ENCODE assay signal across 2 cellular contexts in the genomic region with DNA sequence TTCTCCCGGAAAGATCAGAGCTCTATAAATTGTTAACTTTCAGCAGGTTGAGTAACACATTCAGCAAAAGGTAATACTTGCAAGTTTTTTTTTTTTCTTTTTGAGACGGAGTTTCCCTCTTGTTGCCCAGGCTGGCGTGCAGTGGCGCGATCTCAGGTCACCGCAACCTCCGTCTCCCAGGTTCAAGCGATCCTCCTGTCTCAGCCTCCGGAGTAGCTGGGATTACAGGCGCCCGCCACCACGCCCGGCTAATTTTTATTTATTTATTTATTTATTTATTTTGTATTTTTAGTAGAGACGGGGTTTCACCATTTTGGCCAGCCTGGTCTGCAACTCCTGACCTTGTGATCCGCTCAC.
A peak's percentile ranks its signal among the peaks of the same experiment; 100 is the strongest.
TF ChIP-seq lines count a peak whose summit lies in the region.
"Not testable (repeated sequence)": the region's sequence is repeated elsewhere in the genome, so short reads cannot be mapped to it uniquely, and the experiment has no call there.

No MANE protein-coding gene starts in this region.

TF ChIP-seq in K562, 482 proteins besides CTCF, POLR2A, EP300 and RAD21:
- TF ChIP-seq HDAC2 (IDR thresholded peaks at IDR 0.05) (0 out of 2 replicates have a peak, but pooled peaks have one; percentile 5), MLLT1 (IDR thresholded peaks at IDR 0.05) (peak in 1 of 2 experiments; percentile 89; a peak in 2 of 4 replicates), KAT7 (CRISPR knock-in tag; IDR thresholded peaks at IDR 0.05; ENCODE audit: borderline replicate concordance) (0 out of 2 replicates have a peak, but pooled peaks have one; percentile 13), ZBTB40 (IDR thresholded peaks at IDR 0.05) (peak; percentile 23; the same call in 1 of the 2 replicates), ARNT (IDR thresholded peaks at IDR 0.05) (0 out of 4 replicates have a peak, but pooled peaks of 1 of the 2 experiments have one; percentile 32)
- not testable (repeated sequence) for TF ChIP-seq ZBTB40 (CRISPR knock-in tag; IDR thresholded peaks at IDR 0.05)

TF ChIP-seq in liver, 16 proteins besides CTCF, POLR2A, EP300 and RAD21:
- peak in 1 of 2 donors; percentile 13 for TF ChIP-seq HNF4A (conservative IDR thresholded peaks at IDR 0.05)
